ENCODE assay signal across 10 cellular contexts in genomic region chrX:68895339-68896250, GRCh38.
A peak's percentile ranks its signal among the peaks of the same experiment; 100 is the strongest.
DNase-seq lines count a peak whose midpoint lies in the region; ATAC-seq and TF ChIP-seq lines count a peak whose summit lies in the region.
"Had no signal": no experiment of that assay in that cellular context is flagged by ENCODE, and none has a peak within 500 bp of the region (broad histone marks: within the 10 kb centered on the region; RNA-seq: fewer than 3 reads in every experiment).

No MANE protein-coding gene starts in this region.

- peak overlapping the region; percentile 32 for H3K4me3 ChIP-seq in lower lobe of right lung

- ATAC-seq in activated CD8-positive, alpha-beta T cell treated with anti-CD3 and anti-CD28 coated beads for 36 hours: peak; percentile 24
- no peak for ATAC-seq in activated CD8-positive, alpha-beta T cell treated with anti-CD3 and anti-CD28 coated beads, Interleukin-2, amount 10 ng/mL, durations not matched to agents 7 days and 5 days
- ATAC-seq in lower lobe of right lung: peak in 1 of 2 donors; percentile 39
- no peak for ATAC-seq in GM21515 (IDR thresholded peaks at IDR 0.05; ENCODE audit: unreplicated experiment)

- no peaks in the 10 kb centered on the region for H3K9me3 Mint-ChIP-seq in activated CD8-positive, alpha-beta T cell treated with anti-CD3 and anti-CD28 coated beads for 36 hours
- no peaks in the 10 kb centered on the region for H3K9me3 Mint-ChIP-seq in activated CD8-positive, alpha-beta T cell treated with anti-CD3 and anti-CD28 coated beads, Interleukin-2, amount 10 ng/mL, durations not matched to agents 7 days and 5 days (ENCODE audit: insufficient read depth)
- H3K9me3 Mint-ChIP-seq in type B pancreatic cell: no peaks in the 10 kb centered on the region

- no peaks in the 10 kb centered on the region for H3K27me3 ChIP-seq in lower lobe of right lung (ENCODE audit: low read depth)

- DNase-seq in activated CD8-positive, alpha-beta T cell treated with anti-CD3 and anti-CD28 coated beads for 36 hours: peak; percentile 5
- no peak for DNase-seq in activated CD8-positive, alpha-beta T cell treated with anti-CD3 and anti-CD28 coated beads, Interleukin-2, amount 10 ng/mL, durations not matched to agents 7 days and 5 days
- peak; percentile 51 for DNase-seq in lower lobe of right lung
- DNase-seq in type B pancreatic cell (ENCODE audit: extremely low spot score, unreplicated experiment): no peak
- DNase-seq in effector CD8-positive, alpha-beta T cell (lab: John Stamatoyannopoulos, UW): no peak
- no peak for DNase-seq in activated CD4-positive, CD25-positive, alpha-beta regulatory T cell treated with anti-CD3 and anti-CD28 coated beads, Interleukin-2, amount 50 U/mL, for 72 hours
- DNase-seq: DND-41 had no signal

- no peaks in the 10 kb centered on the region for H3K36me3 Mint-ChIP-seq in activated CD8-positive, alpha-beta T cell treated with anti-CD3 and anti-CD28 coated beads for 36 hours (ENCODE audit: low read depth)
- no peaks in the 10 kb centered on the region for H3K36me3 Mint-ChIP-seq in activated CD8-positive, alpha-beta T cell treated with anti-CD3 and anti-CD28 coated beads, Interleukin-2, amount 10 ng/mL, durations not matched to agents 7 days and 5 days (ENCODE audit: low read depth)
- no peaks in the 10 kb centered on the region for H3K36me3 Mint-ChIP-seq in type B pancreatic cell

- peaks cover 13% of the 10 kb centered on the region for H3K4me1 ChIP-seq in lower lobe of right lung

- H3K4me1 Mint-ChIP-seq in activated CD8-positive, alpha-beta T cell treated with anti-CD3 and anti-CD28 coated beads for 36 hours (ENCODE audit: low read depth): no peaks in the 10 kb centered on the region
- peaks cover 2% of the 10 kb centered on the region for H3K4me1 Mint-ChIP-seq in activated CD8-positive, alpha-beta T cell treated with anti-CD3 and anti-CD28 coated beads, Interleukin-2, amount 10 ng/mL, durations not matched to agents 7 days and 5 days (ENCODE audit: low read depth)
- H3K4me1 Mint-ChIP-seq in type B pancreatic cell (ENCODE audit: unreplicated experiment): peaks cover 27% of the 10 kb centered on the region

- intact Hi-C loops in activated CD8-positive, alpha-beta T cell treated with anti-CD3 and anti-CD28 coated beads for 36 hours (cut with micrococcal nuclease): no loop called here
- intact Hi-C loops in lower lobe of right lung (cut with DNase I): no loop called here

- H3K36me3 ChIP-seq in lower lobe of right lung: no peaks in the 10 kb centered on the region

- POLR2A ChIA-PET in activated CD8-positive, alpha-beta T cell treated with anti-CD3 and anti-CD28 coated beads for 36 hours (lab: Charles Lee): no interaction called here
- POLR2A ChIA-PET in activated CD8-positive, alpha-beta T cell treated with anti-CD3 and anti-CD28 coated beads, Interleukin-2, amount 10 ng/mL, durations not matched to agents 7 days and 5 days (lab: Charles Lee): no interaction called here

- H3K27me3 Mint-ChIP-seq in activated CD8-positive, alpha-beta T cell treated with anti-CD3 and anti-CD28 coated beads for 36 hours: no peaks in the 10 kb centered on the region
- no peaks in the 10 kb centered on the region for H3K27me3 Mint-ChIP-seq in activated CD8-positive, alpha-beta T cell treated with anti-CD3 and anti-CD28 coated beads, Interleukin-2, amount 10 ng/mL, durations not matched to agents 7 days and 5 days (ENCODE audit: low read depth)
- no peaks in the 10 kb centered on the region for H3K27me3 Mint-ChIP-seq in type B pancreatic cell

- no peak overlapping the region for H3K27ac Mint-ChIP-seq in activated CD8-positive, alpha-beta T cell treated with anti-CD3 and anti-CD28 coated beads for 36 hours
- H3K27ac Mint-ChIP-seq in activated CD8-positive, alpha-beta T cell treated with anti-CD3 and anti-CD28 coated beads, Interleukin-2, amount 10 ng/mL, durations not matched to agents 7 days and 5 days: no peak overlapping the region
- peak overlapping the region; percentile 3 for H3K27ac Mint-ChIP-seq in type B pancreatic cell

- no peak overlapping the region for H3K4me3 Mint-ChIP-seq in activated CD8-positive, alpha-beta T cell treated with anti-CD3 and anti-CD28 coated beads for 36 hours
- H3K4me3 Mint-ChIP-seq in activated CD8-positive, alpha-beta T cell treated with anti-CD3 and anti-CD28 coated beads, Interleukin-2, amount 10 ng/mL, durations not matched to agents 7 days and 5 days: no peak overlapping the region
- H3K4me3 Mint-ChIP-seq in type B pancreatic cell: no peak overlapping the region

- TF ChIP-seq CTCF in activated CD8-positive, alpha-beta T cell treated with anti-CD3 and anti-CD28 coated beads for 36 hours (IDR thresholded peaks at IDR 0.05): no peak
- TF ChIP-seq CTCF in lower lobe of right lung (IDR thresholded peaks at IDR 0.05): no peak
- no peak for TF ChIP-seq CTCF in type B pancreatic cell (conservative IDR thresholded peaks at IDR 0.05)

- CTCF ChIA-PET in activated CD8-positive, alpha-beta T cell treated with anti-CD3 and anti-CD28 coated beads for 36 hours (lab: Charles Lee): no interaction called here
- CTCF ChIA-PET in activated CD8-positive, alpha-beta T cell treated with anti-CD3 and anti-CD28 coated beads, Interleukin-2, amount 10 ng/mL, durations not matched to agents 7 days and 5 days (lab: Charles Lee): no interaction called here

- H3K9me3 ChIP-seq in lower lobe of right lung: no peaks in the 10 kb centered on the region

- H3K27ac ChIP-seq in cingulate gyrus (ENCODE audit: low read depth, low read length): peak overlapping the region; percentile 89
- peak overlapping the region; percentile 81 for H3K27ac ChIP-seq in lower lobe of right lung
- H3K27ac ChIP-seq: KMS-11 had no signal

Comparison
In these comparisons a context has a peak if more than half of its experiments do, and no peak if none do; other contexts are left out.
1. DNase-seq: peak in activated CD8-positive, alpha-beta T cell treated with anti-CD3 and anti-CD28 coated beads for 36 hours (single experiment) and lower lobe of right lung (single experiment); none in activated CD8-positive, alpha-beta T cell treated with anti-CD3 and anti-CD28 coated beads, Interleukin-2, amount 10 ng/mL, durations not matched to agents 7 days and 5 days (single experiment), type B pancreatic cell (single experiment), effector CD8-positive, alpha-beta T cell (single experiment) and activated CD4-positive, CD25-positive, alpha-beta regulatory T cell treated with anti-CD3 and anti-CD28 coated beads, Interleukin-2, amount 50 U/mL, for 72 hours (single experiment).